26 cellular contexts compared by ENCODE assay signal in genomic region chr2:121234144-121234543, GRCh38. TPM values are rescaled to one million over a fixed set of nuclear protein-coding genes. Genes with fewer than 3 reads are reported as not detected.
"Had no signal": no experiment of that assay in that cellular context is flagged by ENCODE, and none has a peak within 500 bp of the region (broad histone marks: within the 10 kb centered on the region; RNA-seq: fewer than 3 reads in every experiment).

No MANE protein-coding gene starts in this region.

- H3K36me3 Mint-ChIP-seq: mesothelial cell of epicardium; naive B cell; natural killer cell; stimulated activated naive B cell treated with anti-CD40 and anti-IgM and Interleukin-4, amounts not matched to agents 10 μg/mL and 1 μg/mL and 100 μg/mL, for 72 hours had no signal

- H3K4me1 ChIP-seq: left lung, pancreas, right atrium auricular region, right lobe of liver, stomach, testis, tibial artery, vagina had no signal

- H3K36me3 ChIP-seq: pancreas, right atrium auricular region, right lobe of liver, vagina had no signal

- ATAC-seq: left lung; natural killer cell; pancreas; right lobe of liver; stimulated activated naive B cell treated with anti-CD40 and anti-IgM and Interleukin-4, amounts not matched to agents 10 μg/mL and 1 μg/mL and 100 μg/mL, for 72 hours; stimulated activated naive CD8-positive, alpha-beta T cell treated with anti-CD3 and anti-CD28 coated beads, Interleukin-15, Interleukin-2, amounts not matched to agents 100 U/mL and 50 U/mL, for 24 hours had no signal

- H3K9me3 Mint-ChIP-seq: mesothelial cell of epicardium; naive B cell; natural killer cell; nephron progenitor cell; stimulated activated naive B cell treated with anti-CD40 and anti-IgM and Interleukin-4, amounts not matched to agents 10 μg/mL and 1 μg/mL and 100 μg/mL, for 72 hours had no signal

- H3K4me3 ChIP-seq: left lung, lung, pancreas, right atrium auricular region, right lobe of liver, smooth muscle cell, stomach, testis, tibial artery, vagina had no signal

- H3K27me3 ChIP-seq: pancreas, right atrium auricular region, right lobe of liver, stomach, testis, vagina had no signal

- H3K27ac ChIP-seq: left lung, pancreas, right atrium auricular region, right lobe of liver, stomach, testis, tibial artery, vagina had no signal

- H3K4me2 ChIP-seq: smooth muscle cell had no signal

- H3K4me3 Mint-ChIP-seq: mesothelial cell of epicardium; naive B cell; natural killer cell; nephron progenitor cell; stimulated activated naive B cell treated with anti-CD40 and anti-IgM and Interleukin-4, amounts not matched to agents 10 μg/mL and 1 μg/mL and 100 μg/mL, for 72 hours had no signal

- H3K27ac Mint-ChIP-seq: mesothelial cell of epicardium; natural killer cell; nephron progenitor cell; progenitor cell of endocrine pancreas; stimulated activated naive B cell treated with anti-CD40 and anti-IgM and Interleukin-4, amounts not matched to agents 10 μg/mL and 1 μg/mL and 100 μg/mL, for 72 hours had no signal

- H3K4me1 Mint-ChIP-seq: mesothelial cell of epicardium; naive B cell; natural killer cell; nephron progenitor cell; stimulated activated naive B cell treated with anti-CD40 and anti-IgM and Interleukin-4, amounts not matched to agents 10 μg/mL and 1 μg/mL and 100 μg/mL, for 72 hours had no signal

- H3K9me3 ChIP-seq: left lung, pancreas, right atrium auricular region, right lobe of liver, stomach, testis, tibial artery, vagina had no signal

- FAIRE-seq: keratinocyte, pancreas had no signal

- DNase-seq: hippocampal formation; left colon; left lung; naive B cell; natural killer cell; nephron progenitor cell; stimulated activated CD4-positive, alpha-beta T cell treated with anti-CD3 and anti-CD28 coated beads, Interleukin-12 subunit alpha, Interleukin-12 subunit beta, amount 100 ng/mL, for 4 hours; stimulated activated CD4-positive, alpha-beta T cell treated with anti-CD3 and anti-CD28 coated beads, Interleukin-15, amount 100 ng/mL, for 24 hours; stimulated activated CD4-positive, alpha-beta T cell treated with anti-CD3 and anti-CD28 coated beads, Interleukin-2, amount 100 ng/mL, for 24 hours; stimulated activated CD4-positive, alpha-beta T cell treated with anti-CD3 and anti-CD28 coated beads, Interleukin-4, amount 100 ng/mL, for 1 hour; stimulated activated naive B cell treated with anti-CD40 and anti-IgM and Interleukin-4, amounts not matched to agents 10 μg/mL and 1 μg/mL and 100 μg/mL, for 72 hours; stimulated activated naive CD8-positive, alpha-beta T cell treated with anti-CD3 and anti-CD28 coated beads, Interleukin-15, Interleukin-2, amounts not matched to agents 100 U/mL and 50 U/mL, for 24 hours; stomach; testis; trophoblast cell had no signal

RNA-seq across cellular contexts. Expression of gene TFCP2L1, which starts 50.9 kb away (rescaled TPM):
- total RNA-seq: pulmonary artery endothelial cell had no signal
- polyA plus RNA-seq: smooth muscle cell had no signal
